15 cellular contexts compared by ENCODE assay signal in the genomic region with DNA sequence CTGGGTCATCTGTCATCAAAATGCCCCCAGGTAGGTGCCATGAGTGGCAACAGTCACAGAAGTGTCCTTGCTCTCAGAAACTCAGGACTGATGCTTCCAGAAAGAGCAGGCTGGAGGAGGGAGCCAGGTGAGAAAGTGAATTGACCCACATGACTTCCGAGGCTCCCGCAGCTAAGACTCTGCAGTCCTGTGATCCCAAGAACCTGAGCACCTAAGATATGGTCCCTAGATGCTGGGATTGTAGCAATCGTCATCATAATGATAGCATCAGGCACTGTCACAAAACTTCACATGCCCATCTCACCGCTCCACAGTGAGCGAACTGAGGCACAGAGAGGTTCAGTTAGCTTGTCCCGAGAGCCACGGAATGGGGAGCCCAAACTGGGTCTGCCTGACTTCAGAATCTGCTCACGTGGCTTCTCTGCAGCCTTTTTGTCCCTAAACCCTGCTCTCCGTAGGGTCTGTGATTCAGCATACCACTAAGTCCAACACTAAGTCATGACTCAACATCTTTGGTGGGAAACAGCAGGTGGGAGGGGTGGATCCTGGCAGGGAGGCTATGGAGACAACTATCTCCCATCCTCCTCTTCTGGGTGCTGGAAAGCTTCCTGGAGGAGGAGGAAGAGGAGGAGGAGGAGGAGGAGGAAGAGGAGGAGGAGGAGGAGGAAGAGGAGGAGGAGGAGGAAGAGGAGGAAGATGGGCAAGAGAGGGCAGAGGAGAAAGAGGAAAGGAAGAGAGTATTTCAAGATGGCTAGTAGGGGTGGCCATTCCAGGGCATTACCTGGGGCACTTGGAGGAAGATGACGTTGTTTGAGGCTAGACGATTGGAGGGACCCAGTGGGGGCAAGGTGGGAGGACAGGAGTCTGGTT. TPM values are rescaled to one million over a fixed set of nuclear protein-coding genes. Genes with fewer than 3 reads are reported as not detected.
DNase-seq lines count a peak whose midpoint lies in the region; ATAC-seq and TF ChIP-seq lines count a peak whose summit lies in the region.
"Had no signal": no experiment of that assay in that cellular context is flagged by ENCODE, and none has a peak within 500 bp of the region (broad histone marks: within the 10 kb centered on the region; RNA-seq: fewer than 3 reads in every experiment).

No MANE protein-coding gene starts in this region.

- no peak overlapping the region for H2AK5ac ChIP-seq in mesenchymal stem cell (ENCODE audit: low read length, severe bottlenecking)

- ATAC-seq in HG02973 (IDR thresholded peaks at IDR 0.05; ENCODE audit: unreplicated experiment) (no peak), GM18909 (IDR thresholded peaks at IDR 0.05; ENCODE audit: poor library complexity, unreplicated experiment) (no peak)
- ATAC-seq: gastroesophageal sphincter; naive thymus-derived CD4-positive, alpha-beta T cell; right cardiac atrium had no signal

- H4K8ac ChIP-seq in mesenchymal stem cell (ENCODE audit: low read length), result no peak overlapping the region

- WGBS in mesenchymal stem cell, result 94% methylated on average over 9 of the region's 11 CpGs

- H3K4me2 ChIP-seq in BLaER1, result peak overlapping the region; percentile 66
- H3K4me2 ChIP-seq in mesenchymal stem cell (ENCODE audit: low read length, poor library complexity, severe bottlenecking), result no peak overlapping the region

- no peak overlapping the region for H2BK15ac ChIP-seq in mesenchymal stem cell (ENCODE audit: low read depth, poor library complexity, severe bottlenecking)

- H3K4me1 ChIP-seq in BLaER1 (peaks cover 39% of the 10 kb centered on the region), mesenchymal stem cell (ENCODE audit: control insufficient read depth, insufficient read depth, low read depth, low read length) (peaks cover 32% of the 10 kb centered on the region)

- in situ Hi-C loops in astrocyte of the cerebellum (cut with HindIII; ENCODE audit: low sequenced_read_pairs), result no loop called here

- H3K14ac ChIP-seq in mesenchymal stem cell (ENCODE audit: low read length in 2 of 2), result no peak overlapping the region

- no peak for TF ChIP-seq CTCF in astrocyte of the cerebellum (IDR thresholded peaks at IDR 0.05; ENCODE audit: low read depth, low read length, missing control alignments)

- H3K9ac ChIP-seq in BLaER1, result no peak overlapping the region
- H3K9ac ChIP-seq in mesenchymal stem cell (ENCODE audit: low read length), result no peak overlapping the region

- no peak overlapping the region for H2AFZ ChIP-seq in mesenchymal stem cell (ENCODE audit: low read depth, low read length)

- H2BK5ac ChIP-seq in mesenchymal stem cell (ENCODE audit: low read depth, low read length, poor library complexity, severe bottlenecking), result no peak overlapping the region

- H4K91ac ChIP-seq in mesenchymal stem cell (ENCODE audit: low read length), result no peak overlapping the region

- H3K27me3 ChIP-seq in BLaER1, result peaks cover 43% of the 10 kb centered on the region
- peaks cover 52 to 64% of the 10 kb centered on the region in 2 experiments for H3K27me3 ChIP-seq in mesenchymal stem cell (ENCODE audit: control insufficient read depth in 1 of 2, insufficient read depth in 1 of 2, low read length in 2 of 2)

- no peaks in the 10 kb centered on the region for H3K79me1 ChIP-seq in mesenchymal stem cell (replicated peaks; ENCODE audit: low read length, poor library complexity, severe bottlenecking)

- no peak overlapping the region for H2BK12ac ChIP-seq in mesenchymal stem cell (ENCODE audit: low read length in 2 of 2)

- peaks cover 29% of the 10 kb centered on the region for H4K20me1 ChIP-seq in BLaER1

- no peak overlapping the region for H3K4ac ChIP-seq in mesenchymal stem cell (ENCODE audit: low read depth in 1 of 2, low read length in 2 of 2)

- peak; percentile 83 for DNase-seq in HT1080 (ENCODE audit: low read depth)
- peak; percentile 46 for DNase-seq in astrocyte of the cerebellum (ENCODE audit: low read depth)
- peak; percentile 4 for DNase-seq in mesenchymal stem cell
- DNase-seq in stimulated activated naive CD4-positive, alpha-beta T cell treated with Interleukin-2 at 50 U/mL for 16 hours (lab: John Stamatoyannopoulos, UW), result no peak
- DNase-seq in amygdala (lab: John Stamatoyannopoulos, UW), result no peak
- DNase-seq: CD4-positive, alpha-beta memory T cell; cortex of kidney; naive thymus-derived CD4-positive, alpha-beta T cell; right cardiac atrium; SHP77 treated with DMSO at 0.1 percent for 48 hours; stomach had no signal

- no peak overlapping the region for H3K4me3 ChIP-seq in BLaER1
- no peak overlapping the region for H3K4me3 ChIP-seq in astrocyte of the cerebellum (ENCODE audit: low read depth, low read length)
- no peak overlapping the region for H3K4me3 ChIP-seq in mesenchymal stem cell (ENCODE audit: insufficient read depth in 1 of 2, low read depth in 1 of 2, low read length in 2 of 2)
- H3K4me3 ChIP-seq: gastroesophageal sphincter, stomach had no signal

- no peaks in the 10 kb centered on the region for H3K9me3 ChIP-seq in BLaER1
- no peaks in the 10 kb centered on the region for H3K9me3 ChIP-seq in mesenchymal stem cell (ENCODE audit: control insufficient read depth, low read length)
- H3K9me3 ChIP-seq: gastroesophageal sphincter, stomach had no signal

- no peak overlapping the region for H3K23ac ChIP-seq in mesenchymal stem cell (ENCODE audit: low read length in 2 of 2)

- no peaks in the 10 kb centered on the region for H3K36me3 ChIP-seq in BLaER1
- no peaks in the 10 kb centered on the region for H3K36me3 ChIP-seq in mesenchymal stem cell (ENCODE audit: control insufficient read depth in 1 of 2, insufficient read depth in 2 of 2, low read depth in 1 of 2, low read length in 2 of 2)
- H3K36me3 ChIP-seq: gastroesophageal sphincter, stomach had no signal

- H3K18ac ChIP-seq in mesenchymal stem cell (ENCODE audit: low read depth in 1 of 2, low read length in 2 of 2), result no peak overlapping the region

- no peak overlapping the region for H2BK120ac ChIP-seq in mesenchymal stem cell (ENCODE audit: low read depth, low read length)

- H3K27ac ChIP-seq in BLaER1 (no peak overlapping the region), mesenchymal stem cell (ENCODE audit: low read length, poor library complexity, severe bottlenecking) (no peak overlapping the region)
- H3K27ac ChIP-seq: gastroesophageal sphincter, stomach had no signal

RNA-seq across cellular contexts. Expression of a gene that starts 55.5 kb away (rescaled TPM):
- total RNA-seq in HT1080 (2014; rRNA removed; shearing (Covaris generic)), result 0.10 and 0.31 TPM in 2 replicates
- polyA plus RNA-seq in HT1080 (2015; cell fraction: cytosol; rRNA removed), result 0.10 and 0.67 TPM in 2 replicates
- 0.32 and 1.7 TPM in 2 replicates for polyA plus RNA-seq in HT1080 (2015; cell fraction: nucleus; rRNA removed)
- 0.14 TPM for polyA plus RNA-seq in mesenchymal stem cell (2013, experiment 1 of 2)
- 0.03 TPM for polyA plus RNA-seq in mesenchymal stem cell (2013, experiment 2 of 2)
- total RNA-seq: stomach had no signal
- polyA plus RNA-seq: naive thymus-derived CD4-positive, alpha-beta T cell had no signal

Comparison
In these comparisons a context has a peak if more than half of its experiments do, and no peak if none do; other contexts are left out.
1. DNase-seq: peak in HT1080 (single experiment), astrocyte of the cerebellum (single experiment) and mesenchymal stem cell (single experiment); none in stimulated activated naive CD4-positive, alpha-beta T cell treated with Interleukin-2 at 50 U/mL for 16 hours (single experiment) and amygdala (0 of 56).